ENCODE assay signal across 1 cellular context in the genomic region with DNA sequence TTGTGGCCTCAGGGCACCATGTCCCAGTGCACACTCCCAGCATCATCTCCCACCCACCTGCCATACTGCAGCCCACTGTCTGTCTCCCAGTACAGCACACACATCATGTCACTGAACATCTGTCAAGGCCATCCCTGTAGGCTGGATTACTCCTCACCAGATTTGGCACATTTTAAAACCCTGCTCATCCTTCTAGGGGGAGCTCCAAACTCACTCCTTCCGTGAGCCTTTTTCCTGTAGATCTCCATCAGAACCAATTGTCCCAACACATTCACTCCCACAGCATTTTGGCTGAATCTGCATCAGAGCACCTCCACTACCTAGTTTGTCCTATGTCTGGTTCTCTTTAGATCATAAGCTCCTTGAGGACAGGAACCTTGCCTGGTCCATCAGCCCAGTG.
TF ChIP-seq lines count a peak whose summit lies in the region.

No MANE protein-coding gene starts in this region.

TF ChIP-seq in H1, 55 proteins besides CTCF, POLR2A, EP300 and RAD21 (continued from another document):
- TF ChIP-seq, protein P1, sequence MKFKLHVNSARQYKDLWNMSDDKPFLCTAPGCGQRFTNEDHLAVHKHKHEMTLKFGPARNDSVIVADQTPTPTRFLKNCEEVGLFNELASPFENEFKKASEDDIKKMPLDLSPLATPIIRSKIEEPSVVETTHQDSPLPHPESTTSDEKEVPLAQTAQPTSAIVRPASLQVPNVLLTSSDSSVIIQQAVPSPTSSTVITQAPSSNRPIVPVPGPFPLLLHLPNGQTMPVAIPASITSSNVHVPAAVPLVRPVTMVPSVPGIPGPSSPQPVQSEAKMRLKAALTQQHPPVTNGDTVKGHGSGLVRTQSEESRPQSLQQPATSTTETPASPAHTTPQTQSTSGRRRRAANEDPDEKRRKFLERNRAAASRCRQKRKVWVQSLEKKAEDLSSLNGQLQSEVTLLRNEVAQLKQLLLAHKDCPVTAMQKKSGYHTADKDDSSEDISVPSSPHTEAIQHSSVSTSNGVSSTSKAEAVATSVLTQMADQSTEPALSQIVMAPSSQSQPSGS (IDR thresholded peaks at IDR 0.05; ENCODE audit: low read length), result no peak
- TF ChIP-seq, protein P2, sequence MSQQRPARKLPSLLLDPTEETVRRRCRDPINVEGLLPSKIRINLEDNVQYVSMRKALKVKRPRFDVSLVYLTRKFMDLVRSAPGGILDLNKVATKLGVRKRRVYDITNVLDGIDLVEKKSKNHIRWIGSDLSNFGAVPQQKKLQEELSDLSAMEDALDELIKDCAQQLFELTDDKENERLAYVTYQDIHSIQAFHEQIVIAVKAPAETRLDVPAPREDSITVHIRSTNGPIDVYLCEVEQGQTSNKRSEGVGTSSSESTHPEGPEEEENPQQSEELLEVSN (IDR thresholded peaks at IDR 0.05), result no peak
- no peak for TF ChIP-seq BCL11A (IDR thresholded peaks at IDR 0.05; ENCODE audit: low read depth in 2 of 2, low read length in 2 of 2)
- no peak for TF ChIP-seq SIRT6 (IDR thresholded peaks at IDR 0.05; ENCODE audit: low read length)
- TF ChIP-seq CEBPB (IDR thresholded peaks at IDR 0.05; ENCODE audit: low read depth, low read length), result no peak
- TF ChIP-seq CHD2 (IDR thresholded peaks at IDR 0.05; ENCODE audit: low read length), result no peak
- TF ChIP-seq ASH2L (IDR thresholded peaks at IDR 0.05; ENCODE audit: low read length), result no peak
